ENCODE assay signal across 2 cellular contexts in the genomic region with DNA sequence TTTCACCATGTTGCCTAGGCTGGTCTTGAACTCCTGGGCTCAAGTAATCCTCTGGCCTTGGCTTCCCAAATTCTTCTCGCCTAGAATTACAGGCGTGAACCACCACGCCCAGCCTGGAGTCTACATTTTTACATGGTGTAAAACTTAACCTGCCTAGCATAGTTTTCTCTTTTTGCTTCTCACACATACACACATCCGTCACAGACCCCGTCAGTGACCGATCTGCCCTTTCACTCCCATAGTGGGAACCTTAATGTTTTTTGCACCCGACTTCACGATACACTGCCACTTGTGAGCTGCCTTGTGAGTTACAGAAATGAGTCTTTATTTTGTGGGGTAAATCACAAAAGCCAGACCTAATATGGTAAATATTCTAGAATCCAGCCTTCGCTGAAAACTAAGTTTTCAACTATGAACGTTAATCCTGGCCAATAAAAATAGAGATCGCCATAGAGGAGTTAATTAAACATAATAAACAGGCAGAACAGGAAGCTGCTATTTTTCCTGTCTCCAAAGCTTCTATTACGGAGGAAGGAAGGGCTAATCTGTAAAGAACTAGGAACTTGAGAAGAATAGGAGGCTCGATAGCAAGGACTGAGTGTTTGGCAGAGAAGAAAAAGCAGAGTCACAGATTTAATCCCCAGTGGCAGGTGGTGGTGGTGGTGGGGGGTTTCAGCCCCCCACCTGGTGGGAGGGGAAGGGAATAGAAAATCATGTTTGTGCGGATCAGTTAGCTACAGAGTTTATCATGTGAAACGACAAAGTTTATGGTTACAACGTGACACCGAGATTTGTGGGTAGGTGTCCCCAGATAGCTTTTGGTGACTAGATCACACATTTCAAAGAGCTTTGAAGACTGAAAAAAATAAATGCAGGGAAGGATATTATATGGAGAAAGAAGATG.
A peak's percentile ranks its signal among the peaks of the same experiment; 100 is the strongest.
TF ChIP-seq lines count a peak whose summit lies in the region.

No MANE protein-coding gene starts in this region.

TF ChIP-seq in endothelial cell of umbilical vein, 7 proteins besides CTCF, POLR2A, EP300 and RAD21 (continued from another document):
- TF ChIP-seq GATA2 (IDR thresholded peaks at IDR 0.05; ENCODE audit: insufficient read depth, insufficient read length, low read depth, low read length) = peak; percentile 57

TF ChIP-seq in WTC11, 78 proteins besides CTCF, POLR2A, EP300 and RAD21 (continued from another document):
- TF ChIP-seq, protein P1, sequence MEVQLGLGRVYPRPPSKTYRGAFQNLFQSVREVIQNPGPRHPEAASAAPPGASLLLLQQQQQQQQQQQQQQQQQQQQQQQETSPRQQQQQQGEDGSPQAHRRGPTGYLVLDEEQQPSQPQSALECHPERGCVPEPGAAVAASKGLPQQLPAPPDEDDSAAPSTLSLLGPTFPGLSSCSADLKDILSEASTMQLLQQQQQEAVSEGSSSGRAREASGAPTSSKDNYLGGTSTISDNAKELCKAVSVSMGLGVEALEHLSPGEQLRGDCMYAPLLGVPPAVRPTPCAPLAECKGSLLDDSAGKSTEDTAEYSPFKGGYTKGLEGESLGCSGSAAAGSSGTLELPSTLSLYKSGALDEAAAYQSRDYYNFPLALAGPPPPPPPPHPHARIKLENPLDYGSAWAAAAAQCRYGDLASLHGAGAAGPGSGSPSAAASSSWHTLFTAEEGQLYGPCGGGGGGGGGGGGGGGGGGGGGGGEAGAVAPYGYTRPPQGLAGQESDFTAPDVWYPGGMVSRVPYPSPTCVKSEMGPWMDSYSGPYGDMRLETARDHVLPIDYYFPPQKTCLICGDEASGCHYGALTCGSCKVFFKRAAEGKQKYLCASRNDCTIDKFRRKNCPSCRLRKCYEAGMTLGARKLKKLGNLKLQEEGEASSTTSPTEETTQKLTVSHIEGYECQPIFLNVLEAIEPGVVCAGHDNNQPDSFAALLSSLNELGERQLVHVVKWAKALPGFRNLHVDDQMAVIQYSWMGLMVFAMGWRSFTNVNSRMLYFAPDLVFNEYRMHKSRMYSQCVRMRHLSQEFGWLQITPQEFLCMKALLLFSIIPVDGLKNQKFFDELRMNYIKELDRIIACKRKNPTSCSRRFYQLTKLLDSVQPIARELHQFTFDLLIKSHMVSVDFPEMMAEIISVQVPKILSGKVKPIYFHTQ (CRISPR knock-in tag; IDR thresholded peaks at IDR 0.05) = no peak
- TF ChIP-seq NR1H2 (CRISPR knock-in tag; IDR thresholded peaks at IDR 0.05) (no peak), ZMAT4 (CRISPR knock-in tag; IDR thresholded peaks at IDR 0.05) (no peak), SMAD4 (CRISPR knock-in tag; IDR thresholded peaks at IDR 0.05) (no peak), ARID4B (CRISPR knock-in tag; IDR thresholded peaks at IDR 0.05; ENCODE audit: borderline replicate concordance) (no peak), ZNF425 (CRISPR knock-in tag; conservative IDR thresholded peaks at IDR 0.05) (no peak), ZNF671 (CRISPR knock-in tag; IDR thresholded peaks at IDR 0.05) (no peak), ZNF232 (CRISPR knock-in tag; IDR thresholded peaks at IDR 0.05) (no peak), E2F1 (CRISPR knock-in tag; IDR thresholded peaks at IDR 0.05) (no peak), ELF4 (CRISPR knock-in tag; IDR thresholded peaks at IDR 0.05; ENCODE audit: low read depth) (no peak), CREB1 (CRISPR knock-in tag; IDR thresholded peaks at IDR 0.05) (no peak)
- TF ChIP-seq, protein P2, sequence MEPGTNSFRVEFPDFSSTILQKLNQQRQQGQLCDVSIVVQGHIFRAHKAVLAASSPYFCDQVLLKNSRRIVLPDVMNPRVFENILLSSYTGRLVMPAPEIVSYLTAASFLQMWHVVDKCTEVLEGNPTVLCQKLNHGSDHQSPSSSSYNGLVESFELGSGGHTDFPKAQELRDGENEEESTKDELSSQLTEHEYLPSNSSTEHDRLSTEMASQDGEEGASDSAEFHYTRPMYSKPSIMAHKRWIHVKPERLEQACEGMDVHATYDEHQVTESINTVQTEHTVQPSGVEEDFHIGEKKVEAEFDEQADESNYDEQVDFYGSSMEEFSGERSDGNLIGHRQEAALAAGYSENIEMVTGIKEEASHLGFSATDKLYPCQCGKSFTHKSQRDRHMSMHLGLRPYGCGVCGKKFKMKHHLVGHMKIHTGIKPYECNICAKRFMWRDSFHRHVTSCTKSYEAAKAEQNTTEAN (CRISPR knock-in tag; IDR thresholded peaks at IDR 0.05) = no peak
- TF ChIP-seq, protein P3, sequence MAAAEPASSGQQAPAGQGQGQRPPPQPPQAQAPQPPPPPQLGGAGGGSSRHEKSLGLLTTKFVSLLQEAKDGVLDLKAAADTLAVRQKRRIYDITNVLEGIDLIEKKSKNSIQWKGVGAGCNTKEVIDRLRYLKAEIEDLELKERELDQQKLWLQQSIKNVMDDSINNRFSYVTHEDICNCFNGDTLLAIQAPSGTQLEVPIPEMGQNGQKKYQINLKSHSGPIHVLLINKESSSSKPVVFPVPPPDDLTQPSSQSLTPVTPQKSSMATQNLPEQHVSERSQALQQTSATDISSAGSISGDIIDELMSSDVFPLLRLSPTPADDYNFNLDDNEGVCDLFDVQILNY (CRISPR knock-in tag; IDR thresholded peaks at IDR 0.05) = no peak
